Comparison of ENCODE assay signal across 8 cellular contexts in the genomic region with DNA sequence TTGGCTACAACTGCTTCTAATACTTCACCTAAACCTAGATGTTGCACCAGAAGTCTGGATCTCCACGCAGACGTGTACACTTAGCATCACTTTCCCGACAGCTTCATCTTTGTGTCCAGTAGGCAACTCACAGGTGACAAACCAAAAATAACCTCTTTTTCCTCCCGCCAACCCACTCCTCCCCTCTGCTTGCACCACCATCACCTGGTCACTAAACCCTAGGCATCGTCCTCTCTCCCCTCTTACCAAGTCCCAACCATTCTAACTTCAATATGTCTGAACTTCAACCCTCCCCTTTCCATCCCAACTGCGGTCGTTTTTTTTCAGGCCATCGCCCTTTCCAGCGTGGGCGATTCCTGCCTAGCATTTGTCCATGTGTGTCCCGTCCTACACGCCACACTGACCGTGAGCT. TPM values are rescaled to one million over a fixed set of nuclear protein-coding genes. Genes with fewer than 3 reads are reported as not detected.
DNase-seq lines count a peak whose midpoint lies in the region; ATAC-seq and TF ChIP-seq lines count a peak whose summit lies in the region.

No MANE protein-coding gene starts in this region.

- 77 to 78% methylated on average over 13 of the region's 13 CpGs for WGBS in body of pancreas, 2 donors
- 78 to 92% methylated on average over 13 of the region's 13 CpGs for WGBS in mesodermal cell (ENCODE audit: insufficient coverage in 2 of 2), 2 experiments

- ATAC-seq in body of pancreas: no peak

- intact Hi-C loops in left ventricle myocardium inferior (cut with micrococcal nuclease) (no loop called here), cardiac septum (cut with DNase I) (loop anchor here (1.0 to 2.0 kb wide), 2 partner anchors 60 to 123 kb away; a partner anchor contains a TSS), body of pancreas (cut with DNase I) (no loop called here), uterus (cut with DNase I; ENCODE audit: low total_unique reads) (no loop called here)

- DNase-seq in left ventricle myocardium inferior (no peak), cardiac septum (ENCODE audit: low spot score) (no peak), body of pancreas (no peak), uterus (no peak), NCI-H82 treated with DMSO at 0.1 percent for 48 hours (lab: John Stamatoyannopoulos, UW; ENCODE audit: unreplicated experiment) (no peak), NCI-H2227 treated with DMSO at 0.1 percent for 48 hours (lab: John Stamatoyannopoulos, UW) (no peak)
- no peak for DNase-seq in stimulated activated CD4-positive, alpha-beta T cell treated with anti-CD3 and anti-CD28 coated beads, Interleukin-2, amount 100 ng/mL, for 48 hours

- H3K4me1 ChIP-seq in left ventricle myocardium inferior: peaks cover 53% of the 10 kb centered on the region
- peaks cover 44% of the 10 kb centered on the region for H3K4me1 ChIP-seq in body of pancreas
- H3K4me1 ChIP-seq in mesodermal cell (ENCODE audit: control insufficient read depth, insufficient read depth, low read length, poor library complexity, severe bottlenecking): no peaks in the 10 kb centered on the region
- peaks cover 0 to 3% of the 10 kb centered on the region in 2 donors for H3K4me1 ChIP-seq in uterus

- H3K27ac ChIP-seq in left ventricle myocardium inferior (replicated peaks) (peak overlapping the region; percentile 99), body of pancreas (peak overlapping the region; percentile 97 to 100 (median 100)), mesodermal cell (ENCODE audit: low read depth, low read length, severe bottlenecking) (no peak overlapping the region), uterus (peak overlapping the region; percentile 98)

- H3K36me3 ChIP-seq in left ventricle myocardium inferior: no peaks in the 10 kb centered on the region
- no peaks in the 10 kb centered on the region for H3K36me3 ChIP-seq in body of pancreas (replicated peaks in 1 of 2; ENCODE audit: insufficient read depth in 1 of 2, low read depth in 2 of 2)
- H3K36me3 ChIP-seq in mesodermal cell (ENCODE audit: control insufficient read depth, insufficient read depth, low read length): peaks cover 12% of the 10 kb centered on the region
- H3K36me3 ChIP-seq in uterus: no peaks in the 10 kb centered on the region

- no peaks in the 10 kb centered on the region for H3K9me3 ChIP-seq in left ventricle myocardium inferior (replicated peaks)
- no peaks in the 10 kb centered on the region for H3K9me3 ChIP-seq in body of pancreas
- peaks cover 8% of the 10 kb centered on the region for H3K9me3 ChIP-seq in mesodermal cell (ENCODE audit: control insufficient read depth, low read length)
- no peaks in the 10 kb centered on the region for H3K9me3 ChIP-seq in uterus

- peak overlapping the region; percentile 81 for H3K4me3 ChIP-seq in left ventricle myocardium inferior
- H3K4me3 ChIP-seq in body of pancreas: no peak overlapping the region
- peak overlapping the region; percentile 77 for H3K4me3 ChIP-seq in mesodermal cell (ENCODE audit: extremely low read depth, insufficient read depth, low read length, poor library complexity, severe bottlenecking)
- H3K4me3 ChIP-seq in uterus: peak overlapping the region; percentile 91 to 95

- TF ChIP-seq POLR2A in body of pancreas (IDR thresholded peaks at IDR 0.05) (no peak), uterus (IDR thresholded peaks at IDR 0.05) (no peak)

- H3K27me3 ChIP-seq in left ventricle myocardium inferior (ENCODE audit: low read depth) (no peaks in the 10 kb centered on the region), body of pancreas (no peaks in the 10 kb centered on the region), uterus (no peaks in the 10 kb centered on the region)

- TF ChIP-seq CTCF in left ventricle myocardium inferior (IDR thresholded peaks at IDR 0.05; ENCODE audit: borderline replicate concordance): no peak
- no peak for TF ChIP-seq CTCF in body of pancreas (IDR thresholded peaks at IDR 0.05)
- TF ChIP-seq CTCF in uterus (IDR thresholded peaks at IDR 0.05): no peak

RNA-seq across cellular contexts. Expression of a gene that starts 0.4 kb away (rescaled TPM):
- 149 TPM for total RNA-seq in left ventricle myocardium inferior
- 175 TPM for total RNA-seq in cardiac septum
- 10 to 100 TPM; 64.6 to 70.0 TPM for total RNA-seq in body of pancreas
- 38.4 TPM for polyA plus RNA-seq in mesodermal cell (2013, experiment 1 of 2)
- polyA plus RNA-seq in mesodermal cell (2013, experiment 2 of 2): 47.4 TPM
- total RNA-seq in uterus: 100 to 1,000 TPM in 1 of 4 donors, 10 to 100 TPM in 3; 62.4 to 143 (median 94.4) TPM

Comparison
In these comparisons a context has a peak if more than half of its experiments do, and no peak if none do; other contexts are left out.
1. H3K4me3 ChIP-seq: peak in left ventricle myocardium inferior (single experiment), mesodermal cell (single experiment) and uterus (2 of 2); none in body of pancreas (0 of 2).